In the genomic region with DNA sequence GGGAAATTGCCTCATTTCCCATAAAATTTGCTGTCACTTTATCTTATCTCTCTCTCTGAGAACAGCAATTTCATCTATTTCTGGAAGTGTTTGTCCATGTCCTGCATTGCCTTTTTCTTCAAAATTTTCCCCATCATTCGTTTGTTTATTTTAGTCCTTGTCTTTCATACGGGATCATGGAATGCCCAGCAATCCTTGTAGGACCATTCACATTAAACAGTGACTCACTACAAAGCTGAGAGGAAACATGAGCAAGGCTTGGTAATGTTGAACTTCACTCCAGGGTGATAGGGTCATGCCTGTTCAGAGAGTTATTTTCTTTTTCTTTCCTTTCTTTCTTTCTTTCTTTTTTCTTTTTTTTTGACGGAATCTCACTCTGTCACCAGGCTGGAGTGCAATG, we compare ENCODE assay signal across 17 cellular contexts. TPM values are rescaled to one million over a fixed set of nuclear protein-coding genes. Genes with fewer than 3 reads are reported as not detected.
A peak's percentile ranks its signal among the peaks of the same experiment; 100 is the strongest.
DNase-seq lines count a peak whose midpoint lies in the region; ATAC-seq and TF ChIP-seq lines count a peak whose summit lies in the region.
"Had no signal": no experiment of that assay in that cellular context is flagged by ENCODE, and none has a peak within 500 bp of the region (broad histone marks: within the 10 kb centered on the region; RNA-seq: fewer than 3 reads in every experiment).

No MANE protein-coding gene starts in this region.

- ATAC-seq in GM19467 (IDR thresholded peaks at IDR 0.05; ENCODE audit: unreplicated experiment) = no peak
- ATAC-seq: heart left ventricle, left lobe of liver had no signal

- no peaks in the 10 kb centered on the region for H3K79me2 ChIP-seq in smooth muscle cell (ENCODE audit: low read depth)

- WGBS in smooth muscle cell (ENCODE audit: low lambda C conversion rate) = 39% methylated on average over 3 of the region's 3 CpGs

- no peaks in the 10 kb centered on the region for H3K4me1 ChIP-seq in smooth muscle cell (ENCODE audit: low read depth)
- H3K4me1 ChIP-seq: right lobe of liver had no signal

- peak overlapping the region; percentile 31 for H3K4me2 ChIP-seq in smooth muscle cell

- peak; percentile 72 for DNase-seq in HCEC 1CT
- DNase-seq in T1000 (lab: John Stamatoyannopoulos, UW) = peak; percentile 13
- DNase-seq in fibroblast of peridontal ligament (ENCODE audit: extremely low read depth) = peak; percentile 87
- DNase-seq in smooth muscle cell (lab: John Stamatoyannopoulos, UW; ENCODE audit: unreplicated experiment) = no peak
- no peak for DNase-seq in SK-N-DZ (ENCODE audit: low spot score)
- DNase-seq in NCI-H345 (lab: John Stamatoyannopoulos, UW) = no peak
- DNase-seq: activated CD4-positive, alpha-beta T cell treated with anti-CD3 and anti-CD28 coated beads, Interleukin-2, amount 10 ng/mL, durations not matched to agents 7 days and 5 days; activated T-cell treated with anti-CD3 and anti-CD28 coated beads, Interleukin-2, amount 50 U/mL, for 48 hours; Caco-2; effector CD4-positive, alpha-beta T cell; heart left ventricle; NCI-H187 treated with DMSO at 0.1 percent for 48 hours; NCI-H69; right lobe of liver had no signal

- no peaks in the 10 kb centered on the region for H3K9me3 ChIP-seq in smooth muscle cell (replicated peaks; ENCODE audit: low read depth)
- H3K9me3 ChIP-seq: Caco-2, heart left ventricle, right lobe of liver had no signal

- no peaks in the 10 kb centered on the region for H4K20me1 ChIP-seq in smooth muscle cell (ENCODE audit: low read depth)

- no peak for TF ChIP-seq CTCF in smooth muscle cell (IDR thresholded peaks at IDR 0.05; ENCODE audit: borderline replicate concordance, insufficient read depth, poor library complexity, severe bottlenecking)

- H2AFZ ChIP-seq in smooth muscle cell (ENCODE audit: low read depth) = no peak overlapping the region

- H3K9ac ChIP-seq in smooth muscle cell (ENCODE audit: low read depth) = no peak overlapping the region

- H3K27me3 ChIP-seq in smooth muscle cell (ENCODE audit: low read depth) = no peaks in the 10 kb centered on the region
- H3K27me3 ChIP-seq: heart left ventricle, right lobe of liver had no signal

- peaks cover 9% of the 10 kb centered on the region for H3F3A ChIP-seq in smooth muscle cell (ENCODE audit: low read depth)

- no peak overlapping the region for H3K4me3 ChIP-seq in smooth muscle cell
- H3K4me3 ChIP-seq: heart left ventricle, right lobe of liver had no signal

- peak overlapping the region; percentile 63 for H3K27ac ChIP-seq in smooth muscle cell (ENCODE audit: low read depth)
- H3K27ac ChIP-seq: heart left ventricle, right lobe of liver, RWPE1 had no signal

- no peaks in the 10 kb centered on the region for H3K36me3 ChIP-seq in smooth muscle cell (ENCODE audit: low read depth)
- H3K36me3 ChIP-seq: heart left ventricle, right lobe of liver had no signal

RNA-seq across cellular contexts. Expression of gene HNRNPU, which starts 32.2 kb away (rescaled TPM):
- 241 and 286 TPM in 2 replicates for total RNA-seq in smooth muscle cell
- polyA plus RNA-seq in smooth muscle cell = 198 and 236 TPM in 2 replicates
- 299 and 311 TPM in 2 replicates for polyA plus RNA-seq in SK-N-DZ (2014; cell fraction: cytosol; rRNA removed)
- polyA plus RNA-seq in SK-N-DZ (2014; cell fraction: nucleus; rRNA removed) = 303 and 475 TPM in 2 replicates

Comparison
In these comparisons a context has a peak if more than half of its experiments do, and no peak if none do; other contexts are left out.
1. DNase-seq: peak in HCEC 1CT (single experiment), T1000 (single experiment) and fibroblast of peridontal ligament (single experiment); none in smooth muscle cell (single experiment), SK-N-DZ (single experiment) and NCI-H345 (single experiment).